In the genomic region with DNA sequence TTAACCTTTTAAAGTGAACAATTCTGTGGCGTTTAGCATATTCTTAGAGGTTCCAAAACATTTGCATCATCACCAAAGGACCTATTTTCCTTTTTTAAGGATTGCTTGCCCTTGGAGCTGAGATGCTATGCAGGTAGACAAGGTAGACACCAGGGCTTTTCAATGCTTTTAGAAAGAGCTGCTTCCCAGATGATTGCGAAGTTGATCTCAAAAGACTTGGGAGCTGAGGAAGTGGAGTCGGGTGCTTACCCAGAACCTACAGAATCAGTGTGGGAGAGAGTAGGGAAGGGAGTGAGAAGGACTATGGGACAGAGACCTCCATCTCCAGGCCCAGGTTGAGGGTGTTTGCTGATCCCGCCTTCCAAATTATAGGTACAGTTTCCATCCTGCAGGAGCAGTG, we compare ENCODE assay signal across 36 cellular contexts. TPM values are rescaled to one million over a fixed set of nuclear protein-coding genes. Genes with fewer than 3 reads are reported as not detected.
"Had no signal": no experiment of that assay in that cellular context is flagged by ENCODE, and none has a peak within 500 bp of the region (broad histone marks: within the 10 kb centered on the region; RNA-seq: fewer than 3 reads in every experiment).

No MANE protein-coding gene starts in this region.

- H3K36me3 ChIP-seq: MG63 had no signal

- H3K4me3 ChIP-seq: MG63 had no signal

- H3K9me3 ChIP-seq: MG63 had no signal

- DNase-seq: Karpas-422, Kasumi-1, MG63, MM.1S, MV-4-11, NCI-H1048, NCI-H1092, NCI-H1092 treated with DMSO at 0.1 percent for 48 hours, NCI-H1105, NCI-H1105 treated with DMSO at 0.1 percent for 48 hours, NCI-H1417, NCI-H1417 treated with DMSO at 0.1 percent for 48 hours, NCI-H1436, NCI-H1436 treated with DMSO at 0.1 percent for 48 hours, NCI-H146, NCI-H1694, NCI-H1694 treated with DMSO at 0.1 percent for 48 hours, NCI-H187, NCI-H187 treated with DMSO at 0.1 percent for 48 hours, NCI-H1930, NCI-H2029, NCI-H2029 treated with DMSO at 0.1 percent for 48 hours, NCI-H2081 treated with DMSO at 0.1 percent for 48 hours, NCI-H2107, NCI-H2171, NCI-H2171 treated with DMSO at 0.1 percent for 48 hours, NCI-H2227 treated with DMSO at 0.1 percent for 48 hours, NCI-H226, NCI-H345, NCI-H446, NCI-H446 treated with DMSO at 0.1 percent for 48 hours, NCI-H510A, NCI-H510A treated with DMSO at 0.1 percent for 48 hours, NCI-H524 had no signal

RNA-seq across cellular contexts. Expression of a gene that starts 11.1 kb away (rescaled TPM):
- total RNA-seq: LHCN-M2, MCF 10A had no signal
